In genomic region chr1:111204923-111205723, GRCh38 we compare ENCODE assay signal across 8 cellular contexts. TPM values are rescaled to one million over a fixed set of nuclear protein-coding genes. Genes with fewer than 3 reads are reported as not detected.
DNase-seq lines count a peak whose midpoint lies in the region; ATAC-seq and TF ChIP-seq lines count a peak whose summit lies in the region.

No MANE protein-coding gene starts in this region.

- ATAC-seq in DND-41 (ENCODE audit: insufficient read depth, low read depth) (no peak), HG02840 (IDR thresholded peaks at IDR 0.05; ENCODE audit: low FRiP score, unreplicated experiment) (no peak), HG03342 (IDR thresholded peaks at IDR 0.05; ENCODE audit: unreplicated experiment) (no peak), heart left ventricle (no peak)

- peak; percentile 13 for DNase-seq in DND-41
- DNase-seq in MV-4-11 (lab: John Stamatoyannopoulos, UW), result peak; percentile 87
- no peak for DNase-seq in breast epithelium (ENCODE audit: low spot score in 2 of 2)
- peak; percentile 37 for DNase-seq in pons (ENCODE audit: low spot score)
- no peak for DNase-seq in heart left ventricle
- no peak for DNase-seq in NCI-H1105 treated with DMSO at 0.1 percent for 48 hours (lab: John Stamatoyannopoulos, UW)

- no peak overlapping the region for H2AFZ ChIP-seq in DND-41 (ENCODE audit: low read depth, low read length)

- WGBS in heart left ventricle, 4 donors, result 63 to 66% (median 65%) methylated on average over 9 of the region's 9 CpGs

- intact Hi-C loops in breast epithelium (cut with DNase I; ENCODE audit: low total_unique reads) (loop anchor here (5.0 kb wide), 1 partner anchor 1107 kb away; no protein-coding TSS in a partner anchor), heart left ventricle (cut with DNase I) (no loop called here)

- H3K79me2 ChIP-seq in DND-41 (ENCODE audit: insufficient read depth, low read length), result peaks cover 35% of the 10 kb centered on the region

- H3K9me3 ChIP-seq in DND-41 (ENCODE audit: insufficient read depth, low read length, severe bottlenecking) (no peaks in the 10 kb centered on the region), breast epithelium (no peaks in the 10 kb centered on the region), heart left ventricle (no peaks in the 10 kb centered on the region)

- H3K4me3 ChIP-seq in DND-41 (ENCODE audit: low read depth in 1 of 2, low read length in 2 of 2) (no peak overlapping the region), breast epithelium (peak overlapping the region; percentile 58 to 96 (median 76)), heart left ventricle (peak overlapping the region in 6 of 12 donors; percentile 58 to 71 (median 68))

- TF ChIP-seq POLR2A in breast epithelium (IDR thresholded peaks at IDR 0.05) (no peak), heart left ventricle (IDR thresholded peaks at IDR 0.05) (no peak)

- no peak overlapping the region for H3K4me2 ChIP-seq in DND-41 (ENCODE audit: insufficient read depth, low read length)

- peaks cover 97% of the 10 kb centered on the region for H3K4me1 ChIP-seq in DND-41 (ENCODE audit: insufficient read depth, low read length)
- H3K4me1 ChIP-seq in breast epithelium, result peaks cover 6 to 11% of the 10 kb centered on the region in 2 donors
- peaks cover 0 to 61% (median 6%) of the 10 kb centered on the region in 12 donors for H3K4me1 ChIP-seq in heart left ventricle

- peaks cover 4% of the 10 kb centered on the region; the same call in 1 of the 2 replicates for H3K36me3 ChIP-seq in DND-41 (ENCODE audit: insufficient read depth, low read length)
- H3K36me3 ChIP-seq in breast epithelium, result no peaks in the 10 kb centered on the region
- no peaks in the 10 kb centered on the region for H3K36me3 ChIP-seq in heart left ventricle

- H3K9ac ChIP-seq in DND-41 (ENCODE audit: low read depth, low read length), result peak overlapping the region; percentile 51

- peak overlapping the region; percentile 83 for H3K27ac ChIP-seq in DND-41 (ENCODE audit: low read length)
- H3K27ac ChIP-seq in breast epithelium, result peak overlapping the region; percentile 96 to 98
- H3K27ac ChIP-seq in heart left ventricle, result peak overlapping the region in 1 of 12 donors; percentile 93

- no peaks in the 10 kb centered on the region for H4K20me1 ChIP-seq in DND-41 (ENCODE audit: insufficient read depth, low read length)

- TF ChIP-seq CTCF in DND-41 (IDR thresholded peaks at IDR 0.05; ENCODE audit: borderline replicate concordance, extremely low read depth, low read length, poor library complexity, severe bottlenecking), result no peak
- no peak for TF ChIP-seq CTCF in breast epithelium (IDR thresholded peaks at IDR 0.05)
- no peak for TF ChIP-seq CTCF in heart left ventricle (IDR thresholded peaks at IDR 0.05)

- H3K27me3 ChIP-seq in DND-41 (ENCODE audit: insufficient read depth, low read length, poor library complexity) (no peaks in the 10 kb centered on the region), breast epithelium (no peaks in the 10 kb centered on the region), heart left ventricle (peaks cover 0 to 22% (median 4%) of the 10 kb centered on the region in 9 donors)

RNA-seq across cellular contexts. Expression of gene DENND2D, which starts 4.7 kb away (rescaled TPM):
- total RNA-seq in breast epithelium, result 10 to 100 TPM; 27.7 to 70.8 (median 34.4) TPM
- 10 to 100 TPM in 1 of 9 donors, 1 to 10 TPM in 7, under 1 TPM in 1; 0.96 to 23.9 (median 2.3) TPM for total RNA-seq in heart left ventricle
- 1 to 10 TPM in 1 of 2 donors, under 1 TPM in 1; 0.99 to 1.2 TPM for polyA plus RNA-seq in heart left ventricle

RNA-seq across cellular contexts. Expression of gene CHI3L2, which starts 22.4 kb away (rescaled TPM):
- total RNA-seq in breast epithelium (10 to 100 TPM in 2 of 3 donors, 1 to 10 TPM in 1; 9.5 to 22.0 (median 14.1) TPM), heart left ventricle (10 to 100 TPM in 1 of 9 donors, 1 to 10 TPM in 7, not detected in 1; 1.0 to 23.0 (median 2.1) TPM)
- polyA plus RNA-seq in heart left ventricle, result 1 to 10 TPM; 1.8 to 5.0 TPM

Comparison
In these comparisons a context has a peak if more than half of its experiments do, and no peak if none do; other contexts are left out.
1. DNase-seq: peak in DND-41 (single experiment), MV-4-11 (single experiment) and pons (single experiment); none in breast epithelium (0 of 2), heart left ventricle (0 of 5) and NCI-H1105 treated with DMSO at 0.1 percent for 48 hours (single experiment).
2. H3K4me3 ChIP-seq: peak in breast epithelium (3 of 3); none in DND-41 (0 of 2).